In genomic region chr22:20604776-20605221, GRCh38 we compare ENCODE assay signal across 1 cellular context.
A peak's percentile ranks its signal among the peaks of the same experiment; 100 is the strongest.
TF ChIP-seq lines count a peak whose summit lies in the region.

No MANE protein-coding gene starts in this region.

TF ChIP-seq in K562, 482 proteins besides CTCF, POLR2A, EP300 and RAD21 (continued from another document and continues in another):
- TF ChIP-seq RNF219 (CRISPR knock-in tag; IDR thresholded peaks at IDR 0.05), result no peak
- no peak for TF ChIP-seq CEBPG (CRISPR knock-in tag; IDR thresholded peaks at IDR 0.05)
- TF ChIP-seq CEBPG (tag; conservative IDR thresholded peaks at IDR 0.05 in 1 of 2, IDR thresholded peaks at IDR 0.05 in 1 of 2), result no peak
- TF ChIP-seq GTF2E2 (tag; IDR thresholded peaks at IDR 0.05), result no peak
- no peak for TF ChIP-seq STAG1 (CRISPR knock-in tag; IDR thresholded peaks at IDR 0.05; ENCODE audit: borderline replicate concordance)
- TF ChIP-seq, protein P1, sequence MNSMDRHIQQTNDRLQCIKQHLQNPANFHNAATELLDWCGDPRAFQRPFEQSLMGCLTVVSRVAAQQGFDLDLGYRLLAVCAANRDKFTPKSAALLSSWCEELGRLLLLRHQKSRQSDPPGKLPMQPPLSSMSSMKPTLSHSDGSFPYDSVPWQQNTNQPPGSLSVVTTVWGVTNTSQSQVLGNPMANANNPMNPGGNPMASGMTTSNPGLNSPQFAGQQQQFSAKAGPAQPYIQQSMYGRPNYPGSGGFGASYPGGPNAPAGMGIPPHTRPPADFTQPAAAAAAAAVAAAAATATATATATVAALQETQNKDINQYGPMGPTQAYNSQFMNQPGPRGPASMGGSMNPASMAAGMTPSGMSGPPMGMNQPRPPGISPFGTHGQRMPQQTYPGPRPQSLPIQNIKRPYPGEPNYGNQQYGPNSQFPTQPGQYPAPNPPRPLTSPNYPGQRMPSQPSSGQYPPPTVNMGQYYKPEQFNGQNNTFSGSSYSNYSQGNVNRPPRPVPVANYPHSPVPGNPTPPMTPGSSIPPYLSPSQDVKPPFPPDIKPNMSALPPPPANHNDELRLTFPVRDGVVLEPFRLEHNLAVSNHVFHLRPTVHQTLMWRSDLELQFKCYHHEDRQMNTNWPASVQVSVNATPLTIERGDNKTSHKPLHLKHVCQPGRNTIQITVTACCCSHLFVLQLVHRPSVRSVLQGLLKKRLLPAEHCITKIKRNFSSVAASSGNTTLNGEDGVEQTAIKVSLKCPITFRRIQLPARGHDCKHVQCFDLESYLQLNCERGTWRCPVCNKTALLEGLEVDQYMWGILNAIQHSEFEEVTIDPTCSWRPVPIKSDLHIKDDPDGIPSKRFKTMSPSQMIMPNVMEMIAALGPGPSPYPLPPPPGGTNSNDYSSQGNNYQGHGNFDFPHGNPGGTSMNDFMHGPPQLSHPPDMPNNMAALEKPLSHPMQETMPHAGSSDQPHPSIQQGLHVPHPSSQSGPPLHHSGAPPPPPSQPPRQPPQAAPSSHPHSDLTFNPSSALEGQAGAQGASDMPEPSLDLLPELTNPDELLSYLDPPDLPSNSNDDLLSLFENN (IDR thresholded peaks at IDR 0.05; ENCODE audit: low read depth in 2 of 2, low read length in 2 of 2), result no peak
- TF ChIP-seq MYNN (IDR thresholded peaks at IDR 0.05), result 0 out of 2 replicates have a peak, but pooled peaks have one; percentile 6
- no peak for TF ChIP-seq MYNN (CRISPR knock-in tag; IDR thresholded peaks at IDR 0.05)
- 0 out of 2 replicates have a peak, but pooled peaks have one; percentile 15 for TF ChIP-seq BHLHE40 (IDR thresholded peaks at IDR 0.05; ENCODE audit: low read length)
- no peak for TF ChIP-seq SP2 (IDR thresholded peaks at IDR 0.05; ENCODE audit: extremely low read depth, low read depth, low read length, poor library complexity, severe bottlenecking)
- no peak for TF ChIP-seq HDAC8 (tag; IDR thresholded peaks at IDR 0.05)
- no peak for TF ChIP-seq KAT2B (IDR thresholded peaks at IDR 0.05; ENCODE audit: low read depth, low read length)
- TF ChIP-seq ARID2 (IDR thresholded peaks at IDR 0.05), result no peak
- no peak for TF ChIP-seq SRSF1 (IDR thresholded peaks at IDR 0.05; ENCODE audit: low read depth, low read length)
- TF ChIP-seq, protein P2, sequence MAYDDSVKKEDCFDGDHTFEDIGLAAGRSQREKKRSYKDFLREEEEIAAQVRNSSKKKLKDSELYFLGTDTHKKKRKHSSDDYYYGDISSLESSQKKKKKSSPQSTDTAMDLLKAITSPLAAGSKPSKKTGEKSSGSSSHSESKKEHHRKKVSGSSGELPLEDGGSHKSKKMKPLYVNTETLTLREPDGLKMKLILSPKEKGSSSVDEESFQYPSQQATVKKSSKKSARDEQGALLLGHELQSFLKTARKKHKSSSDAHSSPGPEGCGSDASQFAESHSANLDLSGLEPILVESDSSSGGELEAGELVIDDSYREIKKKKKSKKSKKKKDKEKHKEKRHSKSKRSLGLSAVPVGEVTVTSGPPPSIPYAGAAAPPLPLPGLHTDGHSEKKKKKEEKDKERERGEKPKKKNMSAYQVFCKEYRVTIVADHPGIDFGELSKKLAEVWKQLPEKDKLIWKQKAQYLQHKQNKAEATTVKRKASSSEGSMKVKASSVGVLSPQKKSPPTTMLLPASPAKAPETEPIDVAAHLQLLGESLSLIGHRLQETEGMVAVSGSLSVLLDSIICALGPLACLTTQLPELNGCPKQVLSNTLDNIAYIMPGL (CRISPR knock-in tag; IDR thresholded peaks at IDR 0.05), result 0 out of 2 replicates have a peak, but pooled peaks have one; percentile 17
- TF ChIP-seq POLR3G (IDR thresholded peaks at IDR 0.05; ENCODE audit: extremely low read depth, insufficient read length, insufficient replicate concordance), result no peak
- TF ChIP-seq CBFB (CRISPR knock-in tag; IDR thresholded peaks at IDR 0.05), result no peak
- TF ChIP-seq SMAD3 (CRISPR knock-in tag; conservative IDR thresholded peaks at IDR 0.05), result 0 out of 2 replicates have a peak, but pooled peaks have one; percentile 33
- no peak for TF ChIP-seq CAMTA2 (CRISPR knock-in tag; conservative IDR thresholded peaks at IDR 0.05)
- no peak for TF ChIP-seq ZNF41 (CRISPR knock-in tag; conservative IDR thresholded peaks at IDR 0.05)
- TF ChIP-seq TCF3 (CRISPR knock-in tag; IDR thresholded peaks at IDR 0.05), result no peak
- TF ChIP-seq FOS (IDR thresholded peaks at IDR 0.05; ENCODE audit: extremely low read depth, insufficient read length), result no peak
- TF ChIP-seq HNRNPK (IDR thresholded peaks at IDR 0.05; ENCODE audit: low read depth, low read length, poor library complexity, severe bottlenecking), result no peak
- TF ChIP-seq CCAR2 (IDR thresholded peaks at IDR 0.05; ENCODE audit: low read depth, low read length), result no peak
- TF ChIP-seq ESRRB (CRISPR knock-in tag; IDR thresholded peaks at IDR 0.05; ENCODE audit: borderline replicate concordance), result no peak
- no peak for TF ChIP-seq CBX2 (IDR thresholded peaks at IDR 0.05; ENCODE audit: insufficient read depth, low read length, poor library complexity, severe bottlenecking)
- no peak for TF ChIP-seq ELF4 (CRISPR knock-in tag; IDR thresholded peaks at IDR 0.05)
- no peak for TF ChIP-seq NR3C1 (CRISPR knock-in tag; IDR thresholded peaks at IDR 0.05)
- TF ChIP-seq RBM22 (IDR thresholded peaks at IDR 0.05; ENCODE audit: low read depth, low read length, poor library complexity, severe bottlenecking), result no peak
- peak; percentile 77 for TF ChIP-seq ETV5 (CRISPR knock-in tag; IDR thresholded peaks at IDR 0.05; ENCODE audit: low read depth)
- TF ChIP-seq, protein P3, sequence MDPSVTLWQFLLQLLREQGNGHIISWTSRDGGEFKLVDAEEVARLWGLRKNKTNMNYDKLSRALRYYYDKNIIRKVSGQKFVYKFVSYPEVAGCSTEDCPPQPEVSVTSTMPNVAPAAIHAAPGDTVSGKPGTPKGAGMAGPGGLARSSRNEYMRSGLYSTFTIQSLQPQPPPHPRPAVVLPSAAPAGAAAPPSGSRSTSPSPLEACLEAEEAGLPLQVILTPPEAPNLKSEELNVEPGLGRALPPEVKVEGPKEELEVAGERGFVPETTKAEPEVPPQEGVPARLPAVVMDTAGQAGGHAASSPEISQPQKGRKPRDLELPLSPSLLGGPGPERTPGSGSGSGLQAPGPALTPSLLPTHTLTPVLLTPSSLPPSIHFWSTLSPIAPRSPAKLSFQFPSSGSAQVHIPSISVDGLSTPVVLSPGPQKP (CRISPR knock-in tag; IDR thresholded peaks at IDR 0.05), result no peak
- TF ChIP-seq PCBP2 (IDR thresholded peaks at IDR 0.05; ENCODE audit: low read depth, low read length, poor library complexity, severe bottlenecking), result no peak
- no peak for TF ChIP-seq SMAD2 (IDR thresholded peaks at IDR 0.05; ENCODE audit: low read depth, low read length)
- TF ChIP-seq, protein P4, sequence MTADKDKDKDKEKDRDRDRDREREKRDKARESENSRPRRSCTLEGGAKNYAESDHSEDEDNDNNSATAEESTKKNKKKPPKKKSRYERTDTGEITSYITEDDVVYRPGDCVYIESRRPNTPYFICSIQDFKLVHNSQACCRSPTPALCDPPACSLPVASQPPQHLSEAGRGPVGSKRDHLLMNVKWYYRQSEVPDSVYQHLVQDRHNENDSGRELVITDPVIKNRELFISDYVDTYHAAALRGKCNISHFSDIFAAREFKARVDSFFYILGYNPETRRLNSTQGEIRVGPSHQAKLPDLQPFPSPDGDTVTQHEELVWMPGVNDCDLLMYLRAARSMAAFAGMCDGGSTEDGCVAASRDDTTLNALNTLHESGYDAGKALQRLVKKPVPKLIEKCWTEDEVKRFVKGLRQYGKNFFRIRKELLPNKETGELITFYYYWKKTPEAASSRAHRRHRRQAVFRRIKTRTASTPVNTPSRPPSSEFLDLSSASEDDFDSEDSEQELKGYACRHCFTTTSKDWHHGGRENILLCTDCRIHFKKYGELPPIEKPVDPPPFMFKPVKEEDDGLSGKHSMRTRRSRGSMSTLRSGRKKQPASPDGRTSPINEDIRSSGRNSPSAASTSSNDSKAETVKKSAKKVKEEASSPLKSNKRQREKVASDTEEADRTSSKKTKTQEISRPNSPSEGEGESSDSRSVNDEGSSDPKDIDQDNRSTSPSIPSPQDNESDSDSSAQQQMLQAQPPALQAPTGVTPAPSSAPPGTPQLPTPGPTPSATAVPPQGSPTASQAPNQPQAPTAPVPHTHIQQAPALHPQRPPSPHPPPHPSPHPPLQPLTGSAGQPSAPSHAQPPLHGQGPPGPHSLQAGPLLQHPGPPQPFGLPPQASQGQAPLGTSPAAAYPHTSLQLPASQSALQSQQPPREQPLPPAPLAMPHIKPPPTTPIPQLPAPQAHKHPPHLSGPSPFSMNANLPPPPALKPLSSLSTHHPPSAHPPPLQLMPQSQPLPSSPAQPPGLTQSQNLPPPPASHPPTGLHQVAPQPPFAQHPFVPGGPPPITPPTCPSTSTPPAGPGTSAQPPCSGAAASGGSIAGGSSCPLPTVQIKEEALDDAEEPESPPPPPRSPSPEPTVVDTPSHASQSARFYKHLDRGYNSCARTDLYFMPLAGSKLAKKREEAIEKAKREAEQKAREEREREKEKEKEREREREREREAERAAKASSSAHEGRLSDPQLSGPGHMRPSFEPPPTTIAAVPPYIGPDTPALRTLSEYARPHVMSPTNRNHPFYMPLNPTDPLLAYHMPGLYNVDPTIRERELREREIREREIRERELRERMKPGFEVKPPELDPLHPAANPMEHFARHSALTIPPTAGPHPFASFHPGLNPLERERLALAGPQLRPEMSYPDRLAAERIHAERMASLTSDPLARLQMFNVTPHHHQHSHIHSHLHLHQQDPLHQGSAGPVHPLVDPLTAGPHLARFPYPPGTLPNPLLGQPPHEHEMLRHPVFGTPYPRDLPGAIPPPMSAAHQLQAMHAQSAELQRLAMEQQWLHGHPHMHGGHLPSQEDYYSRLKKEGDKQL (CRISPR knock-in tag; IDR thresholded peaks at IDR 0.05; ENCODE audit: borderline replicate concordance), result no peak
- no peak for TF ChIP-seq MCM3 (IDR thresholded peaks at IDR 0.05)
- TF ChIP-seq CBFA2T2 (conservative IDR thresholded peaks at IDR 0.05), result no peak
- peak; percentile 22 for TF ChIP-seq SMC3 (conservative IDR thresholded peaks at IDR 0.05; ENCODE audit: insufficient read depth, low read depth, low read length)
- 0 out of 2 replicates have a peak, but pooled peaks have one; percentile 50 for TF ChIP-seq PRMT5 (CRISPR knock-in tag; IDR thresholded peaks at IDR 0.05)
- TF ChIP-seq HLTF (IDR thresholded peaks at IDR 0.05), result no peak
- TF ChIP-seq ZNF354B (CRISPR knock-in tag; IDR thresholded peaks at IDR 0.05), result no peak
- TF ChIP-seq, protein P5, sequence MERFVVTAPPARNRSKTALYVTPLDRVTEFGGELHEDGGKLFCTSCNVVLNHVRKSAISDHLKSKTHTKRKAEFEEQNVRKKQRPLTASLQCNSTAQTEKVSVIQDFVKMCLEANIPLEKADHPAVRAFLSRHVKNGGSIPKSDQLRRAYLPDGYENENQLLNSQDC (CRISPR knock-in tag; IDR thresholded peaks at IDR 0.05), result no peak
- TF ChIP-seq ZNF282 (CRISPR knock-in tag; IDR thresholded peaks at IDR 0.05), result no peak
- TF ChIP-seq JUN (IDR thresholded peaks at IDR 0.05; ENCODE audit: borderline replicate concordance, low read depth, low read length), result no peak
- TF ChIP-seq JUN (CRISPR knock-in tag; IDR thresholded peaks at IDR 0.05; ENCODE audit: borderline replicate concordance), result no peak
- TF ChIP-seq RB1 (IDR thresholded peaks at IDR 0.05; ENCODE audit: low read depth), result 0 out of 2 replicates have a peak, but pooled peaks have one; percentile 2
- TF ChIP-seq HDAC6 (IDR thresholded peaks at IDR 0.05; ENCODE audit: low read depth, low read length), result no peak
- TF ChIP-seq ZNF197 (CRISPR knock-in tag; IDR thresholded peaks at IDR 0.05; ENCODE audit: low read depth), result no peak
- no peak; the same call in 1 of the 2 replicates for TF ChIP-seq POLR2G (IDR thresholded peaks at IDR 0.05; ENCODE audit: low read depth, low read length)
